Comparison of ENCODE assay signal across 18 cellular contexts in the genomic region with DNA sequence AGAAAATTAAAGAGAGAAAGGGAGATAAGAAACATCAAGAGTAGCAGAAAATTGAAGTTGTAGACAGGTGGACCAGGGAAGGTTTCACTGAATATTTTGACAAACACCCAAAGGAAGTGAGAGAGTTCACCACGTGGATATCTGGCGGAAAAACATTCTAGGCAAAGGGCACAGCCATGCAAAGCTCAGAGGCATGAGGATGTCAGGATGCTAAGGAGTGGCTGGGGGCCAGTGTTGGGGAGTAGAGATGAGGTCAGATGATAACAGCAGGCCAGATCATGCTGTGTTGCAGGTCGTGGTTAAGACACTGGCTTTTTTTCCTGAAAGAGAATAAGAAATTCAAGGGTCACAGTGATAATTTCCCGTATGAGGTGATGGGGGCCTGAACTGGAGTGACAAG.
"Had no signal": no experiment of that assay in that cellular context is flagged by ENCODE, and none has a peak within 500 bp of the region (broad histone marks: within the 10 kb centered on the region; RNA-seq: fewer than 3 reads in every experiment).

No MANE protein-coding gene starts in this region.

- H3K27ac ChIP-seq: breast epithelium, right atrium auricular region, transverse colon, vagina had no signal

- H3K36me3 ChIP-seq: breast epithelium, right atrium auricular region, transverse colon, vagina had no signal

- H3K4me3 ChIP-seq: breast epithelium, dorsolateral prefrontal cortex, right atrium auricular region, transverse colon, vagina had no signal

- H3K9me3 ChIP-seq: breast epithelium, right atrium auricular region, transverse colon, vagina had no signal

- DNase-seq: activated B cell treated with CpG ODN at 0.5 μM for 24 hours; activated CD4-positive, alpha-beta T cell treated with anti-CD3 and anti-CD28 coated beads for 48 hours; activated CD8-positive, alpha-beta T cell treated with anti-CD3 and anti-CD28 coated beads for 36 hours; activated effector memory CD4-positive, alpha-beta T cell treated with Interleukin-2 at 50 U/mL for 16 hours; activated T-cell treated with anti-CD3 and anti-CD28 coated beads, Interleukin-2, amount 50 U/mL, for 4 hours; aorta; dorsolateral prefrontal cortex; erythroblast; hippocampal formation; occipital lobe; stimulated activated CD4-positive, alpha-beta T cell treated with anti-CD3 and anti-CD28 coated beads, Interleukin-15, amount 100 ng/mL, for 24 hours; stimulated activated CD4-positive, alpha-beta T cell treated with anti-CD3 and anti-CD28 coated beads, Interleukin-4, amount 100 ng/mL, for 1 hour; stimulated activated naive CD4-positive, alpha-beta T cell treated with Interleukin-2 at 50 U/mL for 16 hours; substantia nigra; transverse colon had no signal

- H3K4me1 ChIP-seq: breast epithelium, right atrium auricular region, transverse colon, vagina had no signal

- H3K27me3 ChIP-seq: dorsolateral prefrontal cortex, right atrium auricular region, transverse colon, vagina had no signal

- ATAC-seq: activated CD8-positive, alpha-beta T cell treated with anti-CD3 and anti-CD28 coated beads for 36 hours; activated T-cell treated with anti-CD3 and anti-CD28 coated beads, Interleukin-2, amount 50 U/mL, for 4 hours had no signal
